Comparison of ENCODE assay signal across 12 cellular contexts in the genomic region with DNA sequence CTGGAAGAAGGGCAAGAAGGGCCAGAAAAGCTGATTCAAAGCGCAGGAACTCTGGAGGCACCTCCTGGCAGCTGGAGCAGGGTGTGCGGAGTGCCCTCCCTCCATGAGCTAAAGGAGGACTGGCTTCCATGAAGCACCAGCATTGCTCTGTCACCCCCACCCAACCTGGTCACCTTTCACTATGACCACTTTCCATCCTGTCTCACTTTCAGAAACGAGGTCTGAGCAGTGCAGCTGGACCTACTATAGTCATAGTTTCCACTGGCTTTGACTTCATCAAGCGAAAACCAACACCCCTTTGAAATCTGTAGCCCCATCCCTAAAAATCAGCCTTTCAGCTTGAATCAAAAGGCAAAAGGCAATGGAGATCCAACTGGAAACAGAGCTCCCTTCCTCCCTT.
DNase-seq lines count a peak whose midpoint lies in the region; ATAC-seq and TF ChIP-seq lines count a peak whose summit lies in the region.
"Had no signal": no experiment of that assay in that cellular context is flagged by ENCODE, and none has a peak within 500 bp of the region (broad histone marks: within the 10 kb centered on the region; RNA-seq: fewer than 3 reads in every experiment).

No MANE protein-coding gene starts in this region.

- peak; percentile 69 for DNase-seq in activated CD8-positive, alpha-beta T cell treated with anti-CD3 and anti-CD28 coated beads for 36 hours
- no peak for DNase-seq in NCI-H226
- no peak for DNase-seq in HT-29 (ENCODE audit: low spot score)
- no peak for DNase-seq in activated CD8-positive, alpha-beta memory T cell treated with anti-CD3 and anti-CD28 coated beads, Interleukin-2, amount 50 U/mL, for 48 hours
- no peak for DNase-seq in posterior cingulate gyrus
- DNase-seq: DND-41, NCI-H187, SHP77 treated with DMSO at 0.1 percent for 48 hours had no signal

- H3K36me3 Mint-ChIP-seq in activated CD8-positive, alpha-beta T cell treated with anti-CD3 and anti-CD28 coated beads for 36 hours (ENCODE audit: low read depth): no peaks in the 10 kb centered on the region

- H3K4me3 Mint-ChIP-seq in activated CD8-positive, alpha-beta T cell treated with anti-CD3 and anti-CD28 coated beads for 36 hours: no peak overlapping the region
- H3K4me3 Mint-ChIP-seq: dendritic cell treated with granulocyte-macrophage colony-stimulating factor and Interleukin-4, amounts not matched to agents 40 ng/mL and 50 ng/mL, for 4 days had no signal

- no peaks in the 10 kb centered on the region for H3K27me3 Mint-ChIP-seq in activated CD8-positive, alpha-beta T cell treated with anti-CD3 and anti-CD28 coated beads for 36 hours
- H3K27me3 Mint-ChIP-seq: dendritic cell treated with granulocyte-macrophage colony-stimulating factor and Interleukin-4, amounts not matched to agents 40 ng/mL and 50 ng/mL, for 4 days had no signal

- ATAC-seq in GM18508 (IDR thresholded peaks at IDR 0.05; ENCODE audit: insufficient read depth, unreplicated experiment) (peak; percentile 73), GM19438 (IDR thresholded peaks at IDR 0.05; ENCODE audit: low read depth, unreplicated experiment) (peak; percentile 89), HG03025 (IDR thresholded peaks at IDR 0.05; ENCODE audit: low FRiP score, unreplicated experiment) (peak; percentile 74)
- ATAC-seq in activated CD8-positive, alpha-beta T cell treated with anti-CD3 and anti-CD28 coated beads for 36 hours: peak; percentile 56

- CTCF ChIA-PET in activated CD8-positive, alpha-beta T cell treated with anti-CD3 and anti-CD28 coated beads for 36 hours (lab: Charles Lee): interaction anchor here (1.1 to 2.3 kb wide), 7 partner anchors 10 to 249 kb away, joined by 3 to 8 read pairs (median 4); no protein-coding TSS in a partner anchor

- POLR2A ChIA-PET in activated CD8-positive, alpha-beta T cell treated with anti-CD3 and anti-CD28 coated beads for 36 hours (lab: Charles Lee): interaction anchor here (1.2 to 1.6 kb wide), 2 partner anchors 10 to 25 kb away, joined by 3 to 4 read pairs; no protein-coding TSS in a partner anchor

- peak overlapping the region; percentile 79 for H3K27ac Mint-ChIP-seq in activated CD8-positive, alpha-beta T cell treated with anti-CD3 and anti-CD28 coated beads for 36 hours
- H3K27ac Mint-ChIP-seq: dendritic cell treated with granulocyte-macrophage colony-stimulating factor and Interleukin-4, amounts not matched to agents 40 ng/mL and 50 ng/mL, for 4 days had no signal

- no peak for TF ChIP-seq CTCF in activated CD8-positive, alpha-beta T cell treated with anti-CD3 and anti-CD28 coated beads for 36 hours (IDR thresholded peaks at IDR 0.05)

- intact Hi-C loops in activated CD8-positive, alpha-beta T cell treated with anti-CD3 and anti-CD28 coated beads for 36 hours (cut with micrococcal nuclease): no loop called here
- intact Hi-C loops in posterior cingulate gyrus (cut with DNase I): no loop called here

- peaks cover 33% of the 10 kb centered on the region for H3K4me1 Mint-ChIP-seq in activated CD8-positive, alpha-beta T cell treated with anti-CD3 and anti-CD28 coated beads for 36 hours (ENCODE audit: low read depth)

- H3K9me3 Mint-ChIP-seq in activated CD8-positive, alpha-beta T cell treated with anti-CD3 and anti-CD28 coated beads for 36 hours: no peaks in the 10 kb centered on the region
- H3K9me3 Mint-ChIP-seq: dendritic cell treated with granulocyte-macrophage colony-stimulating factor and Interleukin-4, amounts not matched to agents 40 ng/mL and 50 ng/mL, for 4 days had no signal
